19 cellular contexts compared by ENCODE assay signal in genomic region chr4:102114118-102114630, GRCh38.
A peak's percentile ranks its signal among the peaks of the same experiment; 100 is the strongest.
DNase-seq lines count a peak whose midpoint lies in the region; ATAC-seq, FAIRE-seq and TF ChIP-seq lines count a peak whose summit lies in the region.
"Had no signal": no experiment of that assay in that cellular context is flagged by ENCODE, and none has a peak within 500 bp of the region (broad histone marks: within the 10 kb centered on the region; RNA-seq: fewer than 3 reads in every experiment).

No MANE protein-coding gene starts in this region.

- H4K20me1 ChIP-seq in HepG2 (ENCODE audit: insufficient read depth, low read length) = no peaks in the 10 kb centered on the region
- H4K20me1 ChIP-seq: BLaER1 had no signal

- TF ChIP-seq CTCF in choroid plexus epithelial cell (conservative IDR thresholded peaks at IDR 0.05; ENCODE audit: low read depth, low read length) = no peak
- TF ChIP-seq CTCF in lower lobe of right lung (IDR thresholded peaks at IDR 0.05) = no peak
- TF ChIP-seq CTCF in HepG2 (CRISPR knock-in tag; IDR thresholded peaks at IDR 0.05) = no peak

- no peak for FAIRE-seq in HepG2 (lab: Jason Lieb, UNC)
- FAIRE-seq: G401.6, GM12891 had no signal

- H3K4me3 ChIP-seq in choroid plexus epithelial cell (ENCODE audit: low read depth, low read length) (no peak overlapping the region), lower lobe of right lung (no peak overlapping the region), HepG2 (replicated peaks in 1 of 3; ENCODE audit: insufficient read depth in 1 of 3, low read depth in 2 of 3, low read length in 3 of 3) (no peak overlapping the region)
- H3K4me3 ChIP-seq: BLaER1, GM23338, HAP-1 had no signal

- H3K9me3 ChIP-seq in lower lobe of right lung = no peaks in the 10 kb centered on the region
- H3K9me3 ChIP-seq in HepG2 (ENCODE audit: low read length) = no peaks in the 10 kb centered on the region
- H3K9me3 ChIP-seq: BLaER1, Caco-2, HAP-1 had no signal

- H3K27me3 ChIP-seq in lower lobe of right lung (ENCODE audit: low read depth) = no peaks in the 10 kb centered on the region
- H3K27me3 ChIP-seq in HepG2 (ENCODE audit: control insufficient read depth in 1 of 2, insufficient read depth in 2 of 2, low read length in 2 of 2) = no peaks in the 10 kb centered on the region
- H3K27me3 ChIP-seq: BLaER1 had no signal

- 11% methylated on average over 3 of the region's 3 CpGs for WGBS in HepG2 (ENCODE audit: low lambda C conversion rate)

- intact Hi-C loops in lower lobe of right lung (cut with DNase I) = no loop called here
- intact Hi-C loops in HepG2 (cut with micrococcal nuclease; ENCODE audit: unreplicated experiment) = no loop called here

- ATAC-seq in lower lobe of right lung = peak; percentile 29 to 92
- ATAC-seq in GM18870 (IDR thresholded peaks at IDR 0.05; ENCODE audit: unreplicated experiment) = no peak
- ATAC-seq in HepG2 = no peak
- ATAC-seq in HG03439 (IDR thresholded peaks at IDR 0.05; ENCODE audit: unreplicated experiment) = no peak
- ATAC-seq: GM23338 had no signal

- H3K27ac ChIP-seq in lower lobe of right lung (no peak overlapping the region), HepG2 (ENCODE audit: extremely low read length, insufficient read depth, low read length) (no peak overlapping the region)
- H3K27ac ChIP-seq: BLaER1, HL-60 had no signal

- no peak overlapping the region for H3K4me2 ChIP-seq in HepG2 (ENCODE audit: low read depth, low read length)
- H3K4me2 ChIP-seq: BLaER1, GM23338 had no signal

- H3K79me2 ChIP-seq in HepG2 (ENCODE audit: insufficient read depth, low read length) = no peaks in the 10 kb centered on the region

- H3K9ac ChIP-seq in HepG2 (ENCODE audit: insufficient read depth, low read depth, low read length) = no peak overlapping the region
- H3K9ac ChIP-seq: BLaER1 had no signal

- peak; percentile 5 for DNase-seq in EH (ENCODE audit: low read depth)
- DNase-seq in amniotic stem cell (lab: John Stamatoyannopoulos, UW) = peak; percentile 8
- DNase-seq in choroid plexus epithelial cell (ENCODE audit: low read depth) = peak; percentile 4
- DNase-seq in lower lobe of right lung = no peak
- DNase-seq in stimulated activated CD4-positive, alpha-beta T cell treated with anti-CD3 and anti-CD28 coated beads, Interleukin-12 subunit alpha, Interleukin-12 subunit beta, amount 100 ng/mL, for 4 hours = no peak
- no peak for DNase-seq in HepG2 (ENCODE audit: low spot score)
- DNase-seq: 8988T; AML-193; Caco-2; CD8-positive, alpha-beta memory T cell; DMS53 had no signal

- no TSS peak for BruUV-seq in HepG2 (replicated peaks; lab: Mats Ljungman, UMichigan)

- no peak for TF ChIP-seq POLR2A in HepG2 (IDR thresholded peaks at IDR 0.05; ENCODE audit: insufficient read depth in 1 of 2, low read depth in 2 of 2, low read length in 2 of 2)

- CTCF ChIA-PET in HepG2 (lab: Yijun Ruan, JAX; ENCODE audit: low intra/inter-chr PET ratio, low total read pairs) = no interaction called here

- H3K36me3 ChIP-seq in lower lobe of right lung = no peaks in the 10 kb centered on the region
- H3K36me3 ChIP-seq in HepG2 (replicated peaks in 1 of 2; ENCODE audit: control insufficient read depth in 1 of 2, insufficient read depth in 2 of 2, low read length in 2 of 2) = no peaks in the 10 kb centered on the region
- H3K36me3 ChIP-seq: BLaER1, HAP-1 had no signal

- POLR2A ChIA-PET in HepG2 (lab: Yijun Ruan, JAX) = no interaction called here

- H2AFZ ChIP-seq in HepG2 (ENCODE audit: low read length) = no peak overlapping the region
- H2AFZ ChIP-seq: GM23338 had no signal

- no peaks in the 10 kb centered on the region for H3K4me1 ChIP-seq in lower lobe of right lung
- H3K4me1 ChIP-seq in HepG2 (ENCODE audit: insufficient read depth, low read length) = no peaks in the 10 kb centered on the region
- H3K4me1 ChIP-seq: BLaER1, Caco-2, HAP-1 had no signal

- in situ Hi-C loops in HepG2 (cut with HindIII; ENCODE audit: extremely low pct_ligation_motif_present, low pct_unique_long_range_greater_than_20kb) = no loop called here

- no peak for TF ChIP-seq EP300 in HepG2 (IDR thresholded peaks at IDR 0.05; ENCODE audit: low read depth in 2 of 2, low read length in 2 of 2)
- TF ChIP-seq EP300 in HepG2 (CRISPR knock-in tag; IDR thresholded peaks at IDR 0.05; ENCODE audit: borderline replicate concordance) = no peak

- TF ChIP-seq RAD21 in HepG2 (CRISPR knock-in tag; IDR thresholded peaks at IDR 0.05) = no peak

TF ChIP-seq in HepG2, 621 proteins besides CTCF, POLR2A, EP300 and RAD21:
- TF ChIP-seq CREBL2 (CRISPR knock-in tag; IDR thresholded peaks at IDR 0.05; ENCODE audit: borderline replicate concordance) (no peak), GATA4 (IDR thresholded peaks at IDR 0.05; ENCODE audit: borderline replicate concordance, low read depth) (no peak), KLF11 (CRISPR knock-in tag; IDR thresholded peaks at IDR 0.05) (no peak), MEF2D (CRISPR knock-in tag; IDR thresholded peaks at IDR 0.05) (no peak), ZNF678 (CRISPR knock-in tag; IDR thresholded peaks at IDR 0.05) (no peak), RFXANK (CRISPR knock-in tag; IDR thresholded peaks at IDR 0.05) (no peak), ASH2L (IDR thresholded peaks at IDR 0.05; ENCODE audit: insufficient read length, low read depth, low read length) (no peak), TBX3 (IDR thresholded peaks at IDR 0.05; ENCODE audit: borderline replicate concordance) (no peak), IKZF5 (CRISPR knock-in tag; IDR thresholded peaks at IDR 0.05) (no peak), ATF5 (CRISPR knock-in tag; IDR thresholded peaks at IDR 0.05; ENCODE audit: low read depth) (no peak)

Comparison
In these comparisons a context has a peak if more than half of its experiments do, and no peak if none do; other contexts are left out.
1. DNase-seq: peak in EH (single experiment), amniotic stem cell (single experiment) and choroid plexus epithelial cell (single experiment); none in lower lobe of right lung (single experiment), stimulated activated CD4-positive, alpha-beta T cell treated with anti-CD3 and anti-CD28 coated beads, Interleukin-12 subunit alpha, Interleukin-12 subunit beta, amount 100 ng/mL, for 4 hours (single experiment) and HepG2 (single experiment).
2. ATAC-seq: peak in lower lobe of right lung (2 of 2); none in GM18870 (single experiment), HepG2 (single experiment) and HG03439 (single experiment).